20 cellular contexts compared by ENCODE assay signal in genomic region chr1:161162052-161162451, GRCh38. TPM values are rescaled to one million over a fixed set of nuclear protein-coding genes. Genes with fewer than 3 reads are reported as not detected.
A peak's percentile ranks its signal among the peaks of the same experiment; 100 is the strongest.
DNase-seq lines count a peak whose midpoint lies in the region; ATAC-seq and TF ChIP-seq lines count a peak whose summit lies in the region.
"Had no signal": no experiment of that assay in that cellular context is flagged by ENCODE, and none has a peak within 500 bp of the region (broad histone marks: within the 10 kb centered on the region; RNA-seq: fewer than 3 reads in every experiment).

No MANE protein-coding gene starts in this region.

- 0 out of 2 replicates have a peak overlapping the region, but pooled peaks have one; percentile 15 for H3K27ac Mint-ChIP-seq in WTC11
- H3K27ac Mint-ChIP-seq: activated CD8-positive, alpha-beta memory T cell treated with anti-CD3 and anti-CD28 coated beads, Interleukin-2, amount 10 ng/mL, durations not matched to agents 7 days and 5 days; H9 had no signal

- H3K4me1 ChIP-seq in left ventricle myocardium inferior: peaks cover 58% of the 10 kb centered on the region
- H3K4me1 ChIP-seq in aorta (ENCODE audit: control insufficient read depth in 1 of 2, insufficient read depth in 2 of 2, low read length in 2 of 2): no peaks in the 10 kb centered on the region

- POLR2A ChIA-PET in WTC11 (lab: Charles Lee): interaction anchor here (1.0 kb wide), 1 partner anchor 27 kb away, joined by 3 read pairs; no protein-coding TSS in a partner anchor

- peak; percentile 17 for DNase-seq in left cardiac atrium
- no peak for DNase-seq in left ventricle myocardium inferior
- no peak for DNase-seq in WTC11 (ENCODE audit: low spot score)
- peak; percentile 64 for DNase-seq in mesenteric fat pad (ENCODE audit: low spot score)
- DNase-seq in aorta: peak; percentile 23 to 34
- DNase-seq in caudate nucleus (lab: John Stamatoyannopoulos, UW): no peak
- no peak for DNase-seq in SIG-M5 (lab: John Stamatoyannopoulos, UW)
- DNase-seq: activated CD8-positive, alpha-beta memory T cell treated with anti-CD3 and anti-CD28 coated beads, Interleukin-2, amount 10 ng/mL, durations not matched to agents 7 days and 5 days; activated naive CD4-positive, alpha-beta T cell treated with Interleukin-2 at 50 U/mL for 16 hours; COR-L47; dermis blood vessel endothelial cell; H9; NCI-H1105 treated with DMSO at 0.1 percent for 48 hours; Peyer's patch; stimulated activated naive CD8-positive, alpha-beta T cell treated with anti-CD3 and anti-CD28 coated beads, Interleukin-15, amount 100 ng/mL, for 72 hours; uterus had no signal

- peaks cover 21% of the 10 kb centered on the region for H3K36me3 Mint-ChIP-seq in WTC11

- H3K4me1 Mint-ChIP-seq in WTC11: peaks cover 26% of the 10 kb centered on the region

- H3K4me3 ChIP-seq in left ventricle myocardium inferior (no peak overlapping the region), aorta (ENCODE audit: low read length in 2 of 2) (no peak overlapping the region)
- H3K4me3 ChIP-seq: gastroesophageal sphincter, Peyer's patch, uterus had no signal

- H3K27me3 Mint-ChIP-seq in WTC11 (ENCODE audit: low read depth): no peaks in the 10 kb centered on the region
- H3K27me3 Mint-ChIP-seq: activated CD8-positive, alpha-beta memory T cell treated with anti-CD3 and anti-CD28 coated beads, Interleukin-2, amount 10 ng/mL, durations not matched to agents 7 days and 5 days; stimulated activated naive CD8-positive, alpha-beta T cell treated with anti-CD3 and anti-CD28 coated beads, Interleukin-15, amount 100 ng/mL, for 72 hours had no signal

- TF ChIP-seq CTCF in left ventricle myocardium inferior (IDR thresholded peaks at IDR 0.05; ENCODE audit: borderline replicate concordance): no peak
- no peak for TF ChIP-seq CTCF in WTC11 (IDR thresholded peaks at IDR 0.05)

- intact Hi-C loops in left cardiac atrium (cut with DNase I) (no loop called here), left ventricle myocardium inferior (cut with micrococcal nuclease) (no loop called here), aorta (cut with DNase I) (no loop called here)

- CTCF ChIA-PET in WTC11 (lab: Charles Lee): no interaction called here

- H3K36me3 ChIP-seq in left ventricle myocardium inferior (peaks cover 40% of the 10 kb centered on the region), aorta (ENCODE audit: control insufficient read depth in 1 of 2, insufficient read depth in 2 of 2, low read length in 1 of 2) (no peaks in the 10 kb centered on the region)
- H3K36me3 ChIP-seq: uterus had no signal

- H3K9me3 ChIP-seq in left ventricle myocardium inferior (replicated peaks): no peaks in the 10 kb centered on the region
- H3K9me3 ChIP-seq in aorta (ENCODE audit: control insufficient read depth, low read length): no peaks in the 10 kb centered on the region
- H3K9me3 ChIP-seq: gastroesophageal sphincter, Peyer's patch, uterus had no signal

- H3K27ac ChIP-seq in left ventricle myocardium inferior (replicated peaks) (no peak overlapping the region), aorta (ENCODE audit: low read depth in 1 of 2, low read length in 2 of 2) (no peak overlapping the region), caudate nucleus (ENCODE audit: low read depth, low read length) (no peak overlapping the region)
- H3K27ac ChIP-seq: KMS-11, Peyer's patch, uterus had no signal

- H3K27me3 ChIP-seq in left ventricle myocardium inferior (ENCODE audit: low read depth): no peaks in the 10 kb centered on the region
- no peaks in the 10 kb centered on the region for H3K27me3 ChIP-seq in aorta (ENCODE audit: control insufficient read depth in 1 of 2, insufficient read depth in 2 of 2, low read length in 1 of 2)
- H3K27me3 ChIP-seq: gastroesophageal sphincter, Peyer's patch, uterus had no signal

- no peaks in the 10 kb centered on the region for H3K9me3 Mint-ChIP-seq in WTC11
- H3K9me3 Mint-ChIP-seq: H9; stimulated activated naive CD8-positive, alpha-beta T cell treated with anti-CD3 and anti-CD28 coated beads, Interleukin-15, amount 100 ng/mL, for 72 hours had no signal

- no peak overlapping the region for H3K4me3 Mint-ChIP-seq in WTC11
- H3K4me3 Mint-ChIP-seq: activated CD8-positive, alpha-beta memory T cell treated with anti-CD3 and anti-CD28 coated beads, Interleukin-2, amount 10 ng/mL, durations not matched to agents 7 days and 5 days had no signal

- ATAC-seq in left cardiac atrium (no peak), WTC11 (no peak), aorta (ENCODE audit: low FRiP score) (no peak), HG03108 (IDR thresholded peaks at IDR 0.05; ENCODE audit: unreplicated experiment) (no peak)
- ATAC-seq: activated CD8-positive, alpha-beta memory T cell treated with anti-CD3 and anti-CD28 coated beads, Interleukin-2, amount 10 ng/mL, durations not matched to agents 7 days and 5 days; gastroesophageal sphincter; SK-N-SH treated with all-trans-retinoic acid at 6 μM for 48 hours; stimulated activated naive CD8-positive, alpha-beta T cell treated with anti-CD3 and anti-CD28 coated beads, Interleukin-15, amount 100 ng/mL, for 72 hours had no signal

- 76 to 79% methylated on average over 7 of the region's 7 CpGs for WGBS in aorta, 2 donors

TF ChIP-seq in WTC11, 78 proteins besides CTCF, POLR2A, EP300 and RAD21:
- no peak for TF ChIP-seq E2F4 (CRISPR knock-in tag; IDR thresholded peaks at IDR 0.05; ENCODE audit: borderline replicate concordance, low read depth)
- TF ChIP-seq CDX4 (CRISPR knock-in tag; IDR thresholded peaks at IDR 0.05; ENCODE audit: borderline replicate concordance): no peak
- no peak for TF ChIP-seq NR2C2 (CRISPR knock-in tag; IDR thresholded peaks at IDR 0.05)
- no peak for TF ChIP-seq MAX (CRISPR knock-in tag; IDR thresholded peaks at IDR 0.05)
- TF ChIP-seq IRF1 (CRISPR knock-in tag; IDR thresholded peaks at IDR 0.05): no peak
- TF ChIP-seq ESRRA (CRISPR knock-in tag; IDR thresholded peaks at IDR 0.05; ENCODE audit: borderline replicate concordance): no peak

RNA-seq across cellular contexts. Expression of gene USP21, which starts 2.8 kb away (rescaled TPM):
- 10 to 100 TPM; 13.4 to 20.8 TPM for total RNA-seq in left cardiac atrium
- total RNA-seq in left ventricle myocardium inferior: 20.0 TPM
- total RNA-seq in WTC11 (2021): 30.7 to 31.1 TPM (median 30.8 TPM) in 3 replicates
- 16.5 TPM for total RNA-seq in mesenteric fat pad
- 10 to 100 TPM; 16.4 to 28.1 TPM for total RNA-seq in aorta
- polyA plus RNA-seq in aorta: 10 to 100 TPM; 15.7 to 24.7 TPM

RNA-seq across cellular contexts. Expression of gene PPOX, which starts 4.2 kb away (rescaled TPM):
- total RNA-seq in left cardiac atrium (10 to 100 TPM; 12.7 to 16.3 TPM), left ventricle myocardium inferior (15.2 TPM), WTC11 (2021) (39.8 to 44.8 TPM (median 43.4 TPM) in 3 replicates), mesenteric fat pad (19.4 TPM), aorta (10 to 100 TPM; 16.3 to 30.9 TPM)
- 100 to 1,000 TPM in 1 of 2 donors, 10 to 100 TPM in 1; 17.0 to 126 TPM for polyA plus RNA-seq in aorta

RNA-seq across cellular contexts. Expression of gene UFC1, which starts 8.3 kb away (rescaled TPM):
- total RNA-seq in left cardiac atrium (10 to 100 TPM; 77.7 to 83.8 TPM), left ventricle myocardium inferior (76.4 TPM), WTC11 (2021) (56.2 to 61.2 TPM (median 60.7 TPM) in 3 replicates), mesenteric fat pad (75.5 TPM), aorta (10 to 100 TPM; 64.2 to 70.3 TPM)
- 100 to 1,000 TPM; 143 to 184 TPM for polyA plus RNA-seq in aorta

RNA-seq across cellular contexts. Expression of gene B4GALT3, which starts 15.3 kb away (rescaled TPM):
- total RNA-seq in left cardiac atrium (10 to 100 TPM; 19.7 to 25.2 TPM), left ventricle myocardium inferior (23.2 TPM), WTC11 (2021) (40.1 to 44.8 TPM (median 40.7 TPM) in 3 replicates), mesenteric fat pad (32.1 TPM), aorta (10 to 100 TPM; 26.8 to 29.8 TPM)
- 10 to 100 TPM; 13.9 to 23.1 TPM for polyA plus RNA-seq in aorta

RNA-seq across cellular contexts. Expression of gene DEDD, which starts 29.6 kb away (rescaled TPM):
- 10 to 100 TPM; 26.1 to 30.2 TPM for total RNA-seq in left cardiac atrium
- 25.2 TPM for total RNA-seq in left ventricle myocardium inferior
- 39.2 to 43.3 TPM (median 40.0 TPM) in 3 replicates for total RNA-seq in WTC11 (2021)
- 61.9 TPM for total RNA-seq in mesenteric fat pad
- 10 to 100 TPM; 44.7 to 46.8 TPM for total RNA-seq in aorta
- polyA plus RNA-seq in aorta: 10 to 100 TPM; 25.2 to 39.7 TPM

Comparison
In these comparisons a context has a peak if more than half of its experiments do, and no peak if none do; other contexts are left out.
1. DNase-seq: peak in left cardiac atrium (single experiment), mesenteric fat pad (single experiment) and aorta (2 of 2); none in left ventricle myocardium inferior (single experiment), WTC11 (single experiment), caudate nucleus (0 of 61) and SIG-M5 (single experiment).